Comparison of ENCODE assay signal across 1 cellular context in genomic region chr2:112121682-112122254, GRCh38.
TF ChIP-seq lines count a peak whose summit lies in the region.

No MANE protein-coding gene starts in this region.

TF ChIP-seq in K562, 482 proteins besides CTCF, POLR2A, EP300 and RAD21 (continued from another document):
- TF ChIP-seq STAT6 (CRISPR knock-in tag; IDR thresholded peaks at IDR 0.05), result no peak
- no peak for TF ChIP-seq SMARCE1 (IDR thresholded peaks at IDR 0.05)
- no peak for TF ChIP-seq BACH1 (tag; IDR thresholded peaks at IDR 0.05)
- TF ChIP-seq E2F6 (IDR thresholded peaks at IDR 0.05; ENCODE audit: borderline replicate concordance in 1 of 2, extremely low read depth in 1 of 2, insufficient read depth in 1 of 2, insufficient read length in 1 of 2, low read depth in 1 of 2, low read length in 1 of 2, poor library complexity in 1 of 2, severe bottlenecking in 1 of 2), result no peak
- TF ChIP-seq ZNF583 (CRISPR knock-in tag; IDR thresholded peaks at IDR 0.05), result no peak
- no peak for TF ChIP-seq FOXK2 (conservative IDR thresholded peaks at IDR 0.05 in 1 of 2, IDR thresholded peaks at IDR 0.05 in 1 of 2; ENCODE audit: low read depth in 2 of 2)
- no peak for TF ChIP-seq ZNF707 (CRISPR knock-in tag; conservative IDR thresholded peaks at IDR 0.05)
- peak; percentile 15 for TF ChIP-seq MEIS2 (IDR thresholded peaks at IDR 0.05; ENCODE audit: partially characterized antibody)
- TF ChIP-seq ZNF384 (IDR thresholded peaks at IDR 0.05; ENCODE audit: low read depth, low read length), result peak; percentile 62; the same call in 1 of the 2 replicates
- no peak for TF ChIP-seq CAMTA2 (CRISPR knock-in tag; conservative IDR thresholded peaks at IDR 0.05)
